In the genomic region with DNA sequence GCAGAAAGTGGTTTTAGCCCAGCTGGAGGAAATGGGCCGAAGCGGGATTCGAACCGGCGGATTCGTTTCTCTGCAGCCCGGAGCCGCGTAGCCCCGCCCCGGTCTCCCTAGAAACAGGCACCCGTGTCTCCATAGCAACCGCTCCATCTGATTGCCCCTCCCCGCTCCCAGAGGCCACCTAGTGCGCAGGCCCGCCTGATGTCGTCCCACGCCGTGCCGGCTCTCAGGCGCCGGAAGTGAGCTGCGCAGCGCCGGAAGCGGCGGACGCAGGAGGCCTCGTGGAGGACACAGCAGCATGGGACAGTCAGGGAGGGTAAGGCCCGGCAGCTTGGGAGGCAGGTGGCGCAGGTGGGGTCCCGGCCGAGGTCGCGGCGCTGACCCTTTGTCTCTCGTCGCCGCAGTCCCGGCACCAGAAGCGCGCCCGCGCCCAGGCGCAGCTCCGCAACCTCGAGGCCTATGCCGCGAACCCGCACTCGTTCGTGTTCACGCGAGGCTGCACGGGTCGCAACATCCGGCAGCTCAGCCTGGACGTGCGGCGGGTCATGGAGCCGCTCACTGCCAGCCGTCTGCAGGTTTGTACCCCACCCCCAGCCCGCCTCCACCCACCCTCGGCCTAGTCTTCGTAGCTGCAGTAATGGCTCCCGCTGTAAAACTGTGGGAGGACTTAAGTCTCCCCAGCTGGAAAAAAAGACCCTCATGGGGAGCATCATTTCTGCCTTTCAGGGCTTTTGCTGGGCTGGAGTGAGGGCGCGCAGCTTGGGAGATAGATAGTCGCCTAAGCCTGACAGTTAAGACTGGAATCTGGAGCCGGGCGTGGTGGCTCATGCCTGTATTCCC, we compare ENCODE assay signal across 8 cellular contexts. TPM values are rescaled to one million over a fixed set of nuclear protein-coding genes. Genes with fewer than 3 reads are reported as not detected.
DNase-seq lines count a peak whose midpoint lies in the region; ATAC-seq and TF ChIP-seq lines count a peak whose summit lies in the region.

A gene with protein sequence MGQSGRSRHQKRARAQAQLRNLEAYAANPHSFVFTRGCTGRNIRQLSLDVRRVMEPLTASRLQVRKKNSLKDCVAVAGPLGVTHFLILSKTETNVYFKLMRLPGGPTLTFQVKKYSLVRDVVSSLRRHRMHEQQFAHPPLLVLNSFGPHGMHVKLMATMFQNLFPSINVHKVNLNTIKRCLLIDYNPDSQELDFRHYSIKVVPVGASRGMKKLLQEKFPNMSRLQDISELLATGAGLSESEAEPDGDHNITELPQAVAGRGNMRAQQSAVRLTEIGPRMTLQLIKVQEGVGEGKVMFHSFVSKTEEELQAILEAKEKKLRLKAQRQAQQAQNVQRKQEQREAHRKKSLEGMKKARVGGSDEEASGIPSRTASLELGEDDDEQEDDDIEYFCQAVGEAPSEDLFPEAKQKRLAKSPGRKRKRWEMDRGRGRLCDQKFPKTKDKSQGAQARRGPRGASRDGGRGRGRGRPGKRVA (plus strand): TSS at position 263 of the 837 bp plus-strand sequence. CDS start 33 bp downstream, at position 296.

- peak within 1 kb of the TSS; percentile 21 for H3K27ac ChIP-seq in AG04450 (ENCODE audit: low read depth, low read length)

- H3K27ac Mint-ChIP-seq in activated B cell treated with CpG ODN at 0.5 μM for 24 hours (peak within 1 kb of the TSS; percentile 99), immature natural killer cell (peak within 1 kb of the TSS; percentile 92 to 100 (median 96))

- POLR2A ChIA-PET in AG04450 (lab: Yijun Ruan, JAX): interaction anchor here (1.0 to 2.1 kb wide), 7 partner anchors 9 to 79 kb away, joined by 3 to 19 read pairs (median 6); no protein-coding TSS in a partner anchor
- POLR2A ChIA-PET in activated B cell treated with CpG ODN at 0.5 μM for 24 hours (lab: Charles Lee): interaction anchor here (0.6 to 6.0 kb wide), 11 partner anchors 10 to 823 kb away, joined by 3 to 64 read pairs (median 5); partner anchors contain the start of genes DNMT1, ICAM1, MRPL4 and SHFL

- H3K9me3 Mint-ChIP-seq in activated B cell treated with CpG ODN at 0.5 μM for 24 hours (no peaks in the 10 kb centered on the region), immature natural killer cell (no peaks in the 10 kb centered on the region)

- H3K27me3 Mint-ChIP-seq in activated B cell treated with CpG ODN at 0.5 μM for 24 hours (no peaks in the 10 kb centered on the region), immature natural killer cell (ENCODE audit: low read depth in 3 of 3) (peaks cover 18 to 38% (median 29%) of the 10 kb centered on the region in 3 donors)

- no peaks in the 10 kb centered on the region; the same call in 1 of the 2 replicates for H3K9me3 ChIP-seq in AG04450 (ENCODE audit: control insufficient read depth, insufficient read depth, low read length)

- TF ChIP-seq CTCF in AG04450 (IDR thresholded peaks at IDR 0.05; ENCODE audit: low read depth, low read length): no peak
- no peak for TF ChIP-seq CTCF in activated B cell treated with CpG ODN at 0.5 μM for 24 hours (IDR thresholded peaks at IDR 0.05)
- TF ChIP-seq CTCF in cardiac fibroblast (IDR thresholded peaks at IDR 0.05; ENCODE audit: low read depth, low read length): no peak

- CTCF ChIA-PET in AG04450 (lab: Charles Lee) (interaction anchor here (0.9 to 1.2 kb wide), 2 partner anchors 9 to 143 kb away, joined by 4 to 7 read pairs; no protein-coding TSS in a partner anchor), activated B cell treated with CpG ODN at 0.5 μM for 24 hours (lab: Charles Lee) (interaction anchor here (0.9 to 1.7 kb wide), 2 partner anchors 8 to 10 kb away, joined by 3 read pairs; no protein-coding TSS in a partner anchor)

- H3K27me3 ChIP-seq in AG04450 (ENCODE audit: control insufficient read depth, insufficient read depth, low read length): no peaks in the 10 kb centered on the region

- peak; percentile 95 for DNase-seq in AG04450 (ENCODE audit: low read depth, low spot score)
- peak; percentile 92 for DNase-seq in NCI-H345 treated with DMSO at 0.1 percent for 48 hours (lab: John Stamatoyannopoulos, UW; ENCODE audit: unreplicated experiment)
- peak; percentile 91 for DNase-seq in activated B cell treated with CpG ODN at 0.5 μM for 24 hours
- peak; percentile 99 for DNase-seq in cardiac fibroblast (ENCODE audit: low read depth in 2 of 2)
- peak; percentile 96 to 98 (median 98) for DNase-seq in immature natural killer cell
- DNase-seq in smooth muscle cell of the brain vasculature (ENCODE audit: low read depth, low spot score): peak; percentile 93

- H3K4me3 ChIP-seq in AG04450 (ENCODE audit: low read depth, low read length) (peak within 1 kb of the TSS; percentile 90), cardiac fibroblast (replicated peaks in 1 of 2; ENCODE audit: low read depth in 2 of 2, low read length in 2 of 2) (peak within 1 kb of the TSS; percentile 66 to 86)

- H3K36me3 Mint-ChIP-seq in activated B cell treated with CpG ODN at 0.5 μM for 24 hours (ENCODE audit: low read depth) (peaks cover 43% of the 10 kb centered on the region), immature natural killer cell (peaks cover 3 to 15% (median 6%) of the 10 kb centered on the region in 3 donors)

- intact Hi-C loops in activated B cell treated with CpG ODN at 0.5 μM for 24 hours (cut with micrococcal nuclease): loop anchor here (1.0 to 10.0 kb wide), 5 partner anchors 10 to 768 kb away; partner anchors contain the start of genes CARM1, DNMT1, PDE4A and SHFL

- peak within 1 kb of the TSS; percentile 86 for H3K4me3 Mint-ChIP-seq in activated B cell treated with CpG ODN at 0.5 μM for 24 hours
- H3K4me3 Mint-ChIP-seq in immature natural killer cell: peak within 1 kb of the TSS; percentile 65 to 86 (median 83)

- H3K4me1 Mint-ChIP-seq in activated B cell treated with CpG ODN at 0.5 μM for 24 hours: peaks cover 73% of the 10 kb centered on the region
- peaks cover 64 to 70% of the 10 kb centered on the region in 2 donors for H3K4me1 Mint-ChIP-seq in immature natural killer cell

- ATAC-seq in GM19023 (IDR thresholded peaks at IDR 0.05; ENCODE audit: unreplicated experiment): peak; percentile 40
- ATAC-seq in HG03280 (IDR thresholded peaks at IDR 0.05; ENCODE audit: unreplicated experiment): peak; percentile 59
- peak; percentile 54 for ATAC-seq in activated B cell treated with CpG ODN at 0.5 μM for 24 hours (ENCODE audit: low read depth)

RNA-seq across cellular contexts. Expression of the gene that starts here (rescaled TPM):
- 11.5 and 13.1 TPM in 2 replicates for polyA plus RNA-seq in AG04450 (2011; rRNA removed)
- 39.0 and 61.7 TPM in 2 replicates for polyA minus RNA-seq in AG04450 (2011; rRNA and poly(A)+ RNA removed)
- 107 and 119 TPM in 2 replicates for total RNA-seq in activated B cell treated with CpG ODN at 0.5 μM for 24 hours
- polyA plus RNA-seq in immature natural killer cell: 10 to 100 TPM; 12.1 to 44.8 (median 18.4) TPM

Comparison
In these comparisons a context has a peak if more than half of its experiments do, and no peak if none do; other contexts are left out.
1. Peak in every context shown above with its lines: DNase-seq, ATAC-seq, H3K4me3 ChIP-seq and H3K27ac ChIP-seq.